8 cellular contexts compared by ENCODE assay signal in the genomic region with DNA sequence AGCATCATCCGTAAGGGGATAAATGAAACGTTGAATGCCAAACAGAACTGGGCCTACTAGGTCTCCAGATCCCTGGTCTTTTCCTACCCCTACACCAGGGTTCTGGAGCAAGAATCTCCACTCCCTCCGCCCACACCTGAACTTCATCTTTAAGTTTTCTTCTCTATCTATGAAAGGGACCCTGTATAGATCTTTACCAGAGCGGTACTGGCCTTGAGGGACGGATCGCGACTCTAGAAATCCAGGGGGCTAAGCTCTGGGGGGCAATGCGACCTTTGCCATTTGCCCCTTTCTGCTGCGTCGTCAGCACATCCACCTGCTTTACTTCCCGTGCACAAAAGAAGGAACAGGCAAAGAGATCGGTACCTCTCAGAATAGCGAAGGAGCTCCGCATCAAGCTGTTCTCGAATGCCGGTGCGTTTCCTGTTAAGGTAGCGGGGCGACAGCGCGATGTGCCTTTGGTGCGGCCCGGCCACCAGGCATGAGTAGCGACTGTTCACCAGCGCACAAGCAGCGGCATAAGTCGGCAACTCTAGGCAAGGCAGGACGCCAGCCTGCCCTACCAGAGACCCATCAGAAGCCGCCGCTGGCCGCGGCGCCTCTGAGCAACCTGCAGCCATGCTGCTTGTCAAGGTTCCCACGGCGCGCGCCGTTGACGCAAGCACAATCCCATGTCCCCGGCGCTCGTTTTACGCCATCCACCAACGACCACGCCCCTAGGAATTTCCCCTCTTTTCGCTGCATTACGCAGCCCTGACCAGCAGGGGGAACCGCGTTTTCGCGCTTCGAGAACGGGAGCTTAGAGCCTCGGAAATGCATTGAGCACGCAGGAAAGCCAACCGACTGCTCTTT. TPM values are rescaled to one million over a fixed set of nuclear protein-coding genes. Genes with fewer than 3 reads are reported as not detected.
A peak's percentile ranks its signal among the peaks of the same experiment; 100 is the strongest.
DNase-seq lines count a peak whose midpoint lies in the region; ATAC-seq, FAIRE-seq and TF ChIP-seq lines count a peak whose summit lies in the region.

A gene with protein sequence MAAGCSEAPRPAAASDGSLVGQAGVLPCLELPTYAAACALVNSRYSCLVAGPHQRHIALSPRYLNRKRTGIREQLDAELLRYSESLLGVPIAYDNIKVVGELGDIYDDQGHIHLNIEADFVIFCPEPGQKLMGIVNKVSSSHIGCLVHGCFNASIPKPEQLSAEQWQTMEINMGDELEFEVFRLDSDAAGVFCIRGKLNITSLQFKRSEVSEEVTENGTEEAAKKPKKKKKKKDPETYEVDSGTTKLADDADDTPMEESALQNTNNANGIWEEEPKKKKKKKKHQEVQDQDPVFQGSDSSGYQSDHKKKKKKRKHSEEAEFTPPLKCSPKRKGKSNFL (minus strand): TSS at position 641 of the 852 bp plus-strand sequence. CDS start 21 bp downstream, at position 620.

- 1% methylated on average over 56 of the region's 56 CpGs for WGBS in smooth muscle cell (ENCODE audit: low lambda C conversion rate)

- peak within 1 kb of the TSS; percentile 72 for H2AFZ ChIP-seq in smooth muscle cell (ENCODE audit: low read depth)

- H3K27ac ChIP-seq in WERI-Rb-1 (peak within 1 kb of the TSS; percentile 49), smooth muscle cell (ENCODE audit: low read depth) (no peak within 1 kb of the TSS)

- peak; percentile 75 for DNase-seq in AG09309 (ENCODE audit: low read depth)
- DNase-seq in NCI-H2227 (lab: John Stamatoyannopoulos, UW; ENCODE audit: unreplicated experiment), result peak; percentile 97
- peak; percentile 93 for DNase-seq in WERI-Rb-1
- DNase-seq in bronchial epithelial cell (ENCODE audit: low read depth), result peak; percentile 86
- peak; percentile 88 for DNase-seq in iPS-NIHi7 (ENCODE audit: extremely low spot score)
- peak; percentile 84 for DNase-seq in smooth muscle cell (lab: John Stamatoyannopoulos, UW; ENCODE audit: unreplicated experiment)

- H3K27me3 ChIP-seq in WERI-Rb-1 (ENCODE audit: insufficient read depth, low read depth, severe bottlenecking), result no peaks in the 10 kb centered on the region
- H3K27me3 ChIP-seq in bronchial epithelial cell (ENCODE audit: control insufficient read depth, insufficient read depth, low read length), result no peaks in the 10 kb centered on the region
- no peaks in the 10 kb centered on the region for H3K27me3 ChIP-seq in smooth muscle cell (ENCODE audit: low read depth)

- TF ChIP-seq CTCF in AG09309 (IDR thresholded peaks at IDR 0.05; ENCODE audit: control insufficient read depth, insufficient read depth, low read depth, low read length, missing control alignments) (peak; percentile 87), WERI-Rb-1 (IDR thresholded peaks at IDR 0.05; ENCODE audit: low read depth, low read length) (peak; percentile 85), bronchial epithelial cell (IDR thresholded peaks at IDR 0.05; ENCODE audit: insufficient read depth, low read length, severe bottlenecking) (peak; percentile 94), smooth muscle cell (IDR thresholded peaks at IDR 0.05; ENCODE audit: borderline replicate concordance, insufficient read depth, poor library complexity, severe bottlenecking) (peak; percentile 86)

- H3K9me3 ChIP-seq in WERI-Rb-1 (ENCODE audit: severe bottlenecking), result no peaks in the 10 kb centered on the region
- no peaks in the 10 kb centered on the region for H3K9me3 ChIP-seq in smooth muscle cell (replicated peaks; ENCODE audit: low read depth)

- peaks cover 12% of the 10 kb centered on the region for H3K4me1 ChIP-seq in smooth muscle cell (ENCODE audit: low read depth)

- ATAC-seq in GM18907 (IDR thresholded peaks at IDR 0.05; ENCODE audit: unreplicated experiment) (peak; percentile 98), HG03159 (IDR thresholded peaks at IDR 0.05; ENCODE audit: unreplicated experiment) (peak; percentile 98)

- H3K36me3 ChIP-seq in WERI-Rb-1, result peaks cover 2% of the 10 kb centered on the region
- H3K36me3 ChIP-seq in bronchial epithelial cell (ENCODE audit: control insufficient read depth, insufficient read depth, low read length), result no peaks in the 10 kb centered on the region
- H3K36me3 ChIP-seq in smooth muscle cell (ENCODE audit: low read depth), result peaks cover 3% of the 10 kb centered on the region

- no peaks in the 10 kb centered on the region for H3F3A ChIP-seq in smooth muscle cell (ENCODE audit: low read depth)

- H4K20me1 ChIP-seq in smooth muscle cell (ENCODE audit: low read depth), result no peaks in the 10 kb centered on the region

- peak within 1 kb of the TSS; percentile 95 for H3K4me2 ChIP-seq in smooth muscle cell

- FAIRE-seq in bronchial epithelial cell (lab: Jason Lieb, UNC), result no peak

- H3K9ac ChIP-seq in smooth muscle cell (ENCODE audit: low read depth), result peak within 1 kb of the TSS; percentile 81

- peaks cover 45% of the 10 kb centered on the region for H3K79me2 ChIP-seq in smooth muscle cell (ENCODE audit: low read depth)

- H3K4me3 ChIP-seq in AG09309 (ENCODE audit: control insufficient read depth, low read depth, low read length) (peak within 1 kb of the TSS; percentile 87), WERI-Rb-1 (ENCODE audit: low read depth, low read length) (peak within 1 kb of the TSS; percentile 80), bronchial epithelial cell (ENCODE audit: low read depth, low read length) (peak within 1 kb of the TSS; percentile 68), smooth muscle cell (peak within 1 kb of the TSS; percentile 83)

RNA-seq across cellular contexts. Expression of the gene that starts here (rescaled TPM):
- 12.3 and 21.1 TPM in 2 replicates for total RNA-seq in bronchial epithelial cell
- 18.0 and 19.1 TPM in 2 replicates for total RNA-seq in smooth muscle cell
- polyA plus RNA-seq in smooth muscle cell, result 17.0 and 20.8 TPM in 2 replicates
